ENCODE assay signal across 26 cellular contexts in genomic region chr10:111086602-111087001, GRCh38. TPM values are rescaled to one million over a fixed set of nuclear protein-coding genes. Genes with fewer than 3 reads are reported as not detected.
"Had no signal": no experiment of that assay in that cellular context is flagged by ENCODE, and none has a peak within 500 bp of the region (broad histone marks: within the 10 kb centered on the region; RNA-seq: fewer than 3 reads in every experiment).

No MANE protein-coding gene starts in this region.

- H3K9me3 ChIP-seq: heart right ventricle, ovary, upper lobe of left lung had no signal

- H3K27ac Mint-ChIP-seq: activated CD4-positive, alpha-beta memory T cell treated with anti-CD3 and anti-CD28 coated beads, Interleukin-2, amount 10 ng/mL, durations not matched to agents 7 days and 5 days; activated CD4-positive, alpha-beta T cell treated with anti-CD3 and anti-CD28 coated beads, Interleukin-2, amount 10 ng/mL, durations not matched to agents 24 days and 14 days; activated naive CD4-positive, alpha-beta T cell treated with anti-CD3 and anti-CD28 coated beads, Interleukin-2, amount 10 ng/mL, durations not matched to agents 7 days and 5 days; activated naive CD8-positive, alpha-beta T cell treated with anti-CD3 and anti-CD28 coated beads, Interleukin-2, amount 10 ng/mL, durations not matched to agents 7 days and 5 days; activated T-cell treated with anti-CD3 and anti-CD28 coated beads, Interleukin-2, amount 50 U/mL, for 24 hours; effector memory CD8-positive, alpha-beta T cell; naive thymus-derived CD4-positive, alpha-beta T cell; progenitor cell of endocrine pancreas had no signal

- ATAC-seq: activated CD4-positive, CD25-positive, alpha-beta regulatory T cell treated with anti-CD3 and anti-CD28 coated beads, Interleukin-2, amount 50 U/mL, for 24 hours; effector memory CD8-positive, alpha-beta T cell; heart right ventricle; naive thymus-derived CD4-positive, alpha-beta T cell; stimulated activated naive CD8-positive, alpha-beta T cell treated with anti-CD3 and anti-CD28 coated beads, Interleukin-15, Interleukin-2, amounts not matched to agents 100 U/mL and 50 U/mL, for 24 hours had no signal

- H3K9me3 Mint-ChIP-seq: activated CD4-positive, alpha-beta memory T cell treated with anti-CD3 and anti-CD28 coated beads, Interleukin-2, amount 10 ng/mL, durations not matched to agents 7 days and 5 days; activated CD4-positive, alpha-beta T cell treated with anti-CD3 and anti-CD28 coated beads, Interleukin-2, amount 10 ng/mL, durations not matched to agents 24 days and 14 days; activated naive CD4-positive, alpha-beta T cell treated with anti-CD3 and anti-CD28 coated beads, Interleukin-2, amount 10 ng/mL, durations not matched to agents 7 days and 5 days; activated naive CD8-positive, alpha-beta T cell treated with anti-CD3 and anti-CD28 coated beads, Interleukin-2, amount 10 ng/mL, durations not matched to agents 7 days and 5 days; activated T-cell treated with anti-CD3 and anti-CD28 coated beads, Interleukin-2, amount 50 U/mL, for 24 hours; effector memory CD8-positive, alpha-beta T cell had no signal

- DNase-seq: activated CD4-positive, alpha-beta memory T cell treated with anti-CD3 and anti-CD28 coated beads, Interleukin-2, amount 10 ng/mL, durations not matched to agents 7 days and 5 days; activated CD4-positive, alpha-beta T cell treated with anti-CD3 and anti-CD28 coated beads, Interleukin-2, amount 10 ng/mL, durations not matched to agents 24 days and 14 days; activated gamma-delta T cell; activated naive CD4-positive, alpha-beta T cell treated with anti-CD3 and anti-CD28 coated beads, Interleukin-2, amount 10 ng/mL, durations not matched to agents 7 days and 5 days; activated naive CD8-positive, alpha-beta T cell treated with anti-CD3 and anti-CD28 coated beads, Interleukin-2, amount 10 ng/mL, durations not matched to agents 7 days and 5 days; activated T-cell treated with anti-CD3 and anti-CD28 coated beads, Interleukin-2, amount 50 U/mL, for 24 hours; brain microvascular endothelial cell; dorsolateral prefrontal cortex; effector memory CD8-positive, alpha-beta T cell; erythroblast; foreskin fibroblast; heart right ventricle; midbrain; naive thymus-derived CD4-positive, alpha-beta T cell; ovary; stimulated activated CD4-positive, alpha-beta T cell treated with anti-CD3 and anti-CD28 coated beads, Interleukin-12 subunit alpha, Interleukin-12 subunit beta, amount 100 ng/mL, for 4 hours; stimulated activated CD4-positive, alpha-beta T cell treated with anti-CD3 and anti-CD28 coated beads, Interleukin-4, amount 100 ng/mL, for 1 hour; stimulated activated naive CD8-positive, alpha-beta T cell treated with anti-CD3 and anti-CD28 coated beads, Interleukin-15, Interleukin-2, amounts not matched to agents 100 U/mL and 50 U/mL, for 24 hours; T-helper 9 cell; upper lobe of left lung had no signal

- H3K36me3 Mint-ChIP-seq: activated naive CD4-positive, alpha-beta T cell treated with anti-CD3 and anti-CD28 coated beads, Interleukin-2, amount 10 ng/mL, durations not matched to agents 7 days and 5 days; activated naive CD8-positive, alpha-beta T cell treated with anti-CD3 and anti-CD28 coated beads, Interleukin-2, amount 10 ng/mL, durations not matched to agents 7 days and 5 days; naive thymus-derived CD4-positive, alpha-beta T cell had no signal

- H3K4me3 ChIP-seq: coronary artery, dorsolateral prefrontal cortex, heart right ventricle, ovary, skin epidermis, upper lobe of left lung had no signal

- H3K27me3 ChIP-seq: brain microvascular endothelial cell, ovary, upper lobe of left lung had no signal

- H3K4me1 Mint-ChIP-seq: activated CD4-positive, alpha-beta memory T cell treated with anti-CD3 and anti-CD28 coated beads, Interleukin-2, amount 10 ng/mL, durations not matched to agents 7 days and 5 days; activated CD4-positive, alpha-beta T cell treated with anti-CD3 and anti-CD28 coated beads, Interleukin-2, amount 10 ng/mL, durations not matched to agents 24 days and 14 days; activated naive CD4-positive, alpha-beta T cell treated with anti-CD3 and anti-CD28 coated beads, Interleukin-2, amount 10 ng/mL, durations not matched to agents 7 days and 5 days; naive thymus-derived CD4-positive, alpha-beta T cell had no signal

- H3K27ac ChIP-seq: brain microvascular endothelial cell, coronary artery, dorsolateral prefrontal cortex, heart right ventricle, ovary, skin epidermis, upper lobe of left lung, WERI-Rb-1 had no signal

- H3K4me1 ChIP-seq: heart right ventricle, upper lobe of left lung had no signal

- H3K36me3 ChIP-seq: brain microvascular endothelial cell, heart right ventricle, ovary, upper lobe of left lung, WERI-Rb-1 had no signal

- H3K4me3 Mint-ChIP-seq: activated CD4-positive, alpha-beta memory T cell treated with anti-CD3 and anti-CD28 coated beads, Interleukin-2, amount 10 ng/mL, durations not matched to agents 7 days and 5 days; activated CD4-positive, alpha-beta T cell treated with anti-CD3 and anti-CD28 coated beads, Interleukin-2, amount 10 ng/mL, durations not matched to agents 24 days and 14 days; activated naive CD4-positive, alpha-beta T cell treated with anti-CD3 and anti-CD28 coated beads, Interleukin-2, amount 10 ng/mL, durations not matched to agents 7 days and 5 days; activated naive CD8-positive, alpha-beta T cell treated with anti-CD3 and anti-CD28 coated beads, Interleukin-2, amount 10 ng/mL, durations not matched to agents 7 days and 5 days; activated T-cell treated with anti-CD3 and anti-CD28 coated beads, Interleukin-2, amount 50 U/mL, for 24 hours; effector memory CD8-positive, alpha-beta T cell; naive thymus-derived CD4-positive, alpha-beta T cell had no signal

RNA-seq across cellular contexts. Expression of gene ADRA2A, which starts 9.8 kb away (rescaled TPM):
- total RNA-seq: activated CD4-positive, alpha-beta memory T cell treated with anti-CD3 and anti-CD28 coated beads, Interleukin-2, amount 10 ng/mL, durations not matched to agents 7 days and 5 days; activated CD4-positive, alpha-beta T cell treated with anti-CD3 and anti-CD28 coated beads, Interleukin-2, amount 10 ng/mL, durations not matched to agents 24 days and 14 days; activated naive CD8-positive, alpha-beta T cell treated with anti-CD3 and anti-CD28 coated beads, Interleukin-2, amount 10 ng/mL, durations not matched to agents 7 days and 5 days; kidney epithelial cell had no signal
- polyA plus RNA-seq: naive thymus-derived CD4-positive, alpha-beta T cell had no signal
